ENCODE assay signal across 8 cellular contexts in the genomic region with DNA sequence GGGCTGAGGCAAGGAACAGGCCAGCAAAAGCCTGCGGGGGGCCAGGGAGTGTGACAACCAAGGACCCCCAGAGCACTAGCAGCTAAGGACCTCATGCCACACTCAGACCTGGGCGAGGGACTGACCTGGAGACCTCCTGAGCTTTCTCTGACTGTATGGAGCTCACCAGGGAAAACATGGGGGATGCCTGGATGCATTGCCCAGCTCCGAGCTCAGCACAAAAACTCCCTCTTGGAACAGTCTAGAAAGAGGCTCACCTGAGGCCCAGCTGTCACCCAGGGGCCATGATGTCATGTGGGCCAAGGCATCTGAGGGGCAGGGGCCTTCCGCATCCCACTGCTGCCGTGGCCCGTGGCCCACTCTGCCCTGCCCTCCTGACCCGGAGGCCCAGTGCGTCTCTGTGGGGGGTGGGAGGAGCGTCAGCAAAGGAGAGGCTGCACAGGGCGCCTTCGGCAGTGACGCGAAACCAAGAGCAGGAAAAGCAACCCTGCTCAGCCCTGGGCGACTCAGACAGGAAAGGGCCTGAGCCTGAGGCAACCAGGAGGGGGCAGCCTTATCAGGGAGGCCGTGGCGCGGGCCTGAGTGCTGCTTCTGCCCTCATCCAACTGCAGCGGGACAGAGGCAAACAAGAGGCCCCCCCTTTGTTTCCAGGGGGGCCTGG. TPM values are rescaled to one million over a fixed set of nuclear protein-coding genes. Genes with fewer than 3 reads are reported as not detected.
DNase-seq lines count a peak whose midpoint lies in the region; ATAC-seq and TF ChIP-seq lines count a peak whose summit lies in the region.

No MANE protein-coding gene starts in this region.

- H3K4me1 ChIP-seq in stomach, result peaks cover 9 to 42% (median 32%) of the 10 kb centered on the region in 4 donors
- peaks cover 3% of the 10 kb centered on the region for H3K4me1 ChIP-seq in colonic mucosa

- peak; percentile 90 for ATAC-seq in activated CD4-positive, alpha-beta T cell treated with anti-CD3 and anti-CD28 coated beads for 36 hours
- peak; percentile 56 to 58 for ATAC-seq in naive thymus-derived CD8-positive, alpha-beta T cell
- no peak for ATAC-seq in HG03039 (IDR thresholded peaks at IDR 0.05; ENCODE audit: unreplicated experiment)

- H3K27ac Mint-ChIP-seq in activated CD4-positive, alpha-beta T cell treated with anti-CD3 and anti-CD28 coated beads for 36 hours, result peak overlapping the region; percentile 89
- H3K27ac Mint-ChIP-seq in activated T-helper 2 cell treated with anti-CD3 and anti-CD28 coated beads, Interferon-gamma antibody, Interleukin-2, Interleukin-4, amounts not matched to agents 10 μg/mL and 5 μg/mL and 100 μg/mL, durations not matched to agents 14 hours and 24 hours and 36 hours, result peak overlapping the region; percentile 73
- peak overlapping the region; percentile 92 to 99 (median 96) for H3K27ac Mint-ChIP-seq in naive thymus-derived CD8-positive, alpha-beta T cell

- peak; percentile 88 for DNase-seq in activated CD4-positive, alpha-beta T cell treated with anti-CD3 and anti-CD28 coated beads for 36 hours
- DNase-seq in activated CD4-positive, alpha-beta T cell treated with anti-CD3 and anti-CD28 coated beads for 1 hour, result no peak
- DNase-seq in activated T-helper 2 cell treated with anti-CD3 and anti-CD28 coated beads, Interferon-gamma antibody, Interleukin-2, Interleukin-4, amounts not matched to agents 10 μg/mL and 5 μg/mL and 100 μg/mL, durations not matched to agents 14 hours and 24 hours and 36 hours (ENCODE audit: low spot score), result peak; percentile 64
- peak in 9 of 10 donors; percentile 34 to 81 (median 51) for DNase-seq in naive thymus-derived CD8-positive, alpha-beta T cell
- peak; percentile 23 for DNase-seq in stomach
- DNase-seq in colonic mucosa, result no peak
- DNase-seq in pons (ENCODE audit: low spot score), result no peak

- H3K4me3 ChIP-seq in stomach (no peak overlapping the region), colonic mucosa (no peak overlapping the region)

- intact Hi-C loops in activated CD4-positive, alpha-beta T cell treated with anti-CD3 and anti-CD28 coated beads for 36 hours (cut with DNase I, micrococcal nuclease), result loop anchor here (1.0 to 10.0 kb wide), 3 partner anchors 84 to 360 kb away; a partner anchor contains a TSS
- intact Hi-C loops in activated T-helper 2 cell treated with anti-CD3 and anti-CD28 coated beads, Interferon-gamma antibody, Interleukin-2, Interleukin-4, amounts not matched to agents 10 μg/mL and 5 μg/mL and 100 μg/mL, durations not matched to agents 14 hours and 24 hours and 36 hours (cut with micrococcal nuclease), result no loop called here
- intact Hi-C loops in stomach (cut with DNase I; ENCODE audit: low total_unique reads), result loop anchor here (10.0 kb wide), 1 partner anchor 396 kb away; a partner anchor contains a TSS
- intact Hi-C loops in colonic mucosa (cut with DNase I), result no loop called here

- H3K9me3 Mint-ChIP-seq in activated CD4-positive, alpha-beta T cell treated with anti-CD3 and anti-CD28 coated beads for 36 hours (ENCODE audit: low read depth), result no peaks in the 10 kb centered on the region
- no peaks in the 10 kb centered on the region for H3K9me3 Mint-ChIP-seq in activated T-helper 2 cell treated with anti-CD3 and anti-CD28 coated beads, Interferon-gamma antibody, Interleukin-2, Interleukin-4, amounts not matched to agents 10 μg/mL and 5 μg/mL and 100 μg/mL, durations not matched to agents 14 hours and 24 hours and 36 hours
- no peaks in the 10 kb centered on the region for H3K9me3 Mint-ChIP-seq in naive thymus-derived CD8-positive, alpha-beta T cell

- peak overlapping the region; percentile 44 for H3K4me3 Mint-ChIP-seq in activated CD4-positive, alpha-beta T cell treated with anti-CD3 and anti-CD28 coated beads for 36 hours
- peak overlapping the region; percentile 30 for H3K4me3 Mint-ChIP-seq in activated T-helper 2 cell treated with anti-CD3 and anti-CD28 coated beads, Interferon-gamma antibody, Interleukin-2, Interleukin-4, amounts not matched to agents 10 μg/mL and 5 μg/mL and 100 μg/mL, durations not matched to agents 14 hours and 24 hours and 36 hours (ENCODE audit: low read depth)
- peak overlapping the region in 9 of 10 donors; percentile 24 to 90 (median 78) for H3K4me3 Mint-ChIP-seq in naive thymus-derived CD8-positive, alpha-beta T cell

- peaks cover 5% of the 10 kb centered on the region for H3K36me3 Mint-ChIP-seq in activated CD4-positive, alpha-beta T cell treated with anti-CD3 and anti-CD28 coated beads for 36 hours (ENCODE audit: low read depth)
- no peaks in the 10 kb centered on the region for H3K36me3 Mint-ChIP-seq in activated T-helper 2 cell treated with anti-CD3 and anti-CD28 coated beads, Interferon-gamma antibody, Interleukin-2, Interleukin-4, amounts not matched to agents 10 μg/mL and 5 μg/mL and 100 μg/mL, durations not matched to agents 14 hours and 24 hours and 36 hours (ENCODE audit: low read depth)
- no peaks in the 10 kb centered on the region for H3K36me3 Mint-ChIP-seq in naive thymus-derived CD8-positive, alpha-beta T cell

- POLR2A ChIA-PET in activated CD4-positive, alpha-beta T cell treated with anti-CD3 and anti-CD28 coated beads for 36 hours (lab: Charles Lee), result no interaction called here
- POLR2A ChIA-PET in naive thymus-derived CD8-positive, alpha-beta T cell (lab: Charles Lee), result interaction anchor here (0.5 to 5.0 kb wide), 9 partner anchors 12 to 360 kb away, joined by 3 to 80 read pairs (median 3); no protein-coding TSS in a partner anchor

- H3K36me3 ChIP-seq in stomach (no peaks in the 10 kb centered on the region), colonic mucosa (no peaks in the 10 kb centered on the region)

- 83 to 95% (median 88%) methylated on average over 9 to 18 of the region's 18 CpGs for WGBS in stomach, 5 donors

- TF ChIP-seq CTCF in stomach (IDR thresholded peaks at IDR 0.05) (no peak), colonic mucosa (IDR thresholded peaks at IDR 0.05) (no peak)

- CTCF ChIA-PET in activated CD4-positive, alpha-beta T cell treated with anti-CD3 and anti-CD28 coated beads for 36 hours (lab: Charles Lee), result interaction anchor here (0.5 to 1.6 kb wide), 7 partner anchors 12 to 393 kb away, joined by 3 to 6 read pairs (median 4); a partner anchor contains a TSS

- H3K27me3 ChIP-seq in stomach (no peaks in the 10 kb centered on the region), colonic mucosa (no peaks in the 10 kb centered on the region)

- H3K4me1 Mint-ChIP-seq in activated CD4-positive, alpha-beta T cell treated with anti-CD3 and anti-CD28 coated beads for 36 hours, result peaks cover 64% of the 10 kb centered on the region
- H3K4me1 Mint-ChIP-seq in activated T-helper 2 cell treated with anti-CD3 and anti-CD28 coated beads, Interferon-gamma antibody, Interleukin-2, Interleukin-4, amounts not matched to agents 10 μg/mL and 5 μg/mL and 100 μg/mL, durations not matched to agents 14 hours and 24 hours and 36 hours (ENCODE audit: low read depth), result peaks cover 44% of the 10 kb centered on the region
- peaks cover 42 to 84% (median 77%) of the 10 kb centered on the region in 4 donors for H3K4me1 Mint-ChIP-seq in naive thymus-derived CD8-positive, alpha-beta T cell

- no peak for TF ChIP-seq POLR2A in stomach (IDR thresholded peaks at IDR 0.05)

- H3K27ac ChIP-seq in stomach (no peak overlapping the region), colonic mucosa (no peak overlapping the region)

- no peaks in the 10 kb centered on the region for H3K27me3 Mint-ChIP-seq in activated CD4-positive, alpha-beta T cell treated with anti-CD3 and anti-CD28 coated beads for 36 hours
- H3K27me3 Mint-ChIP-seq in activated T-helper 2 cell treated with anti-CD3 and anti-CD28 coated beads, Interferon-gamma antibody, Interleukin-2, Interleukin-4, amounts not matched to agents 10 μg/mL and 5 μg/mL and 100 μg/mL, durations not matched to agents 14 hours and 24 hours and 36 hours (ENCODE audit: low read depth), result no peaks in the 10 kb centered on the region
- H3K27me3 Mint-ChIP-seq in naive thymus-derived CD8-positive, alpha-beta T cell, result no peaks in the 10 kb centered on the region

- H3K9ac ChIP-seq in colonic mucosa (ENCODE audit: low read depth in 2 of 2, low read length in 2 of 2), result no peak overlapping the region

- no peak for TF ChIP-seq EP300 in stomach (IDR thresholded peaks at IDR 0.05)

- no peaks in the 10 kb centered on the region for H3K9me3 ChIP-seq in stomach
- no peaks in the 10 kb centered on the region for H3K9me3 ChIP-seq in colonic mucosa

RNA-seq across cellular contexts. Expression of a gene that starts 57.3 kb away (rescaled TPM):
- not detected for total RNA-seq in activated CD4-positive, alpha-beta T cell treated with anti-CD3 and anti-CD28 coated beads for 36 hours
- total RNA-seq in activated T-helper 2 cell treated with anti-CD3 and anti-CD28 coated beads, Interferon-gamma antibody, Interleukin-2, Interleukin-4, amounts not matched to agents 10 μg/mL and 5 μg/mL and 100 μg/mL, durations not matched to agents 14 hours and 24 hours and 36 hours, result not detected in 2 replicates
- not detected for total RNA-seq in naive thymus-derived CD8-positive, alpha-beta T cell
- polyA plus RNA-seq in naive thymus-derived CD8-positive, alpha-beta T cell, result not detected
- total RNA-seq in stomach (not detected), colonic mucosa (under 1 TPM; 0.11 to 0.37 TPM)
- polyA plus RNA-seq in stomach, result not detected

Comparison
In these comparisons a context has a peak if more than half of its experiments do, and no peak if none do; other contexts are left out.
1. DNase-seq: peak in activated CD4-positive, alpha-beta T cell treated with anti-CD3 and anti-CD28 coated beads for 36 hours (single experiment), activated T-helper 2 cell treated with anti-CD3 and anti-CD28 coated beads, Interferon-gamma antibody, Interleukin-2, Interleukin-4, amounts not matched to agents 10 μg/mL and 5 μg/mL and 100 μg/mL, durations not matched to agents 14 hours and 24 hours and 36 hours (single experiment), naive thymus-derived CD8-positive, alpha-beta T cell (9 of 10) and stomach (single experiment); none in activated CD4-positive, alpha-beta T cell treated with anti-CD3 and anti-CD28 coated beads for 1 hour (single experiment), colonic mucosa (single experiment) and pons (single experiment).
2. intact Hi-C loops: an anchor here in activated CD4-positive, alpha-beta T cell treated with anti-CD3 and anti-CD28 coated beads for 36 hours (1.0 to 10.0 kb wide) and stomach (10.0 kb wide); none called in activated T-helper 2 cell treated with anti-CD3 and anti-CD28 coated beads, Interferon-gamma antibody, Interleukin-2, Interleukin-4, amounts not matched to agents 10 μg/mL and 5 μg/mL and 100 μg/mL, durations not matched to agents 14 hours and 24 hours and 36 hours and colonic mucosa.
3. Peak in every context shown above with its lines, with median percentiles within 50 percentile points of each other: H3K27ac Mint-ChIP-seq and H3K4me3 Mint-ChIP-seq.